Comparison of ENCODE assay signal across 8 cellular contexts in genomic region chr6:170305772-170306323, GRCh38. TPM values are rescaled to one million over a fixed set of nuclear protein-coding genes. Genes with fewer than 3 reads are reported as not detected.
A peak's percentile ranks its signal among the peaks of the same experiment; 100 is the strongest.
DNase-seq lines count a peak whose midpoint lies in the region; ATAC-seq and TF ChIP-seq lines count a peak whose summit lies in the region.

No MANE protein-coding gene starts in this region.

- TF ChIP-seq CTCF in cardiac muscle cell (IDR thresholded peaks at IDR 0.05; ENCODE audit: low read depth, low read length) (no peak), activated B cell treated with CpG ODN at 0.5 μM for 24 hours (IDR thresholded peaks at IDR 0.05) (no peak), stomach (IDR thresholded peaks at IDR 0.05) (no peak)

- TF ChIP-seq POLR2A in stomach (IDR thresholded peaks at IDR 0.05): no peak

- POLR2A ChIA-PET in activated B cell treated with CpG ODN at 0.5 μM for 24 hours (lab: Charles Lee): interaction anchor here (1.0 to 1.2 kb wide), 2 partner anchors 11 to 15 kb away, joined by 3 to 6 read pairs; partner anchors contain the start of gene DLL1

- ATAC-seq in Right ventricle myocardium superior (ENCODE audit: poor library complexity) (no peak), activated B cell treated with CpG ODN at 0.5 μM for 24 hours (ENCODE audit: low read depth) (no peak), HG03095 (IDR thresholded peaks at IDR 0.05; ENCODE audit: unreplicated experiment) (no peak), HG03139 (IDR thresholded peaks at IDR 0.05; ENCODE audit: unreplicated experiment) (no peak), GM18519 (IDR thresholded peaks at IDR 0.05; ENCODE audit: low FRiP score, unreplicated experiment) (no peak)

- DNase-seq in cardiac muscle cell (ENCODE audit: low read depth in 1 of 2, low spot score in 1 of 2): no peak
- DNase-seq in Right ventricle myocardium superior: no peak
- no peak for DNase-seq in activated B cell treated with CpG ODN at 0.5 μM for 24 hours
- no peak for DNase-seq in stomach

- H3K4me1 ChIP-seq in cardiac muscle cell (ENCODE audit: low read depth) (peaks cover 5% of the 10 kb centered on the region), stomach (peaks cover 20 to 47% (median 37%) of the 10 kb centered on the region in 4 donors)

- H3K36me3 Mint-ChIP-seq in activated B cell treated with CpG ODN at 0.5 μM for 24 hours (ENCODE audit: low read depth): peaks cover 10% of the 10 kb centered on the region

- H3K27me3 Mint-ChIP-seq in activated B cell treated with CpG ODN at 0.5 μM for 24 hours: peaks cover 17% of the 10 kb centered on the region

- no peak for TF ChIP-seq EP300 in stomach (IDR thresholded peaks at IDR 0.05)

- H3K4me1 Mint-ChIP-seq in activated B cell treated with CpG ODN at 0.5 μM for 24 hours: peaks cover 40% of the 10 kb centered on the region

- H3K9me3 Mint-ChIP-seq in activated B cell treated with CpG ODN at 0.5 μM for 24 hours: peaks cover 6% of the 10 kb centered on the region

- H3K27ac ChIP-seq in cardiac muscle cell (peak overlapping the region; percentile 20), stomach (peak overlapping the region; percentile 55 to 95 (median 93))

- CTCF ChIA-PET in activated B cell treated with CpG ODN at 0.5 μM for 24 hours (lab: Charles Lee): no interaction called here

- H3K36me3 ChIP-seq in cardiac muscle cell (no peaks in the 10 kb centered on the region), stomach (peaks cover 0 to under 1% (median 0%) of the 10 kb centered on the region in 4 donors)

- no peak overlapping the region for H3K27ac Mint-ChIP-seq in activated B cell treated with CpG ODN at 0.5 μM for 24 hours

- H3K4me3 ChIP-seq in cardiac muscle cell (peak overlapping the region; percentile 78), iPS-11a (ENCODE audit: low read depth, low read length) (peak overlapping the region; percentile 85), stomach (peak overlapping the region; percentile 90 to 96 (median 92))

- H3K4me3 Mint-ChIP-seq in activated B cell treated with CpG ODN at 0.5 μM for 24 hours: peak overlapping the region; percentile 98

- H3K27me3 ChIP-seq in cardiac muscle cell (no peaks in the 10 kb centered on the region), stomach (no peaks in the 10 kb centered on the region)

- WGBS in stomach, 5 donors: 14 to 51% (median 16%) methylated on average over 8 to 31 of the region's 31 CpGs

- H3K9me3 ChIP-seq in cardiac muscle cell (ENCODE audit: low read depth) (no peaks in the 10 kb centered on the region), stomach (peaks cover 0 to 6% (median 0%) of the 10 kb centered on the region in 4 donors)

- intact Hi-C loops in Right ventricle myocardium superior (cut with DNase I) (no loop called here), activated B cell treated with CpG ODN at 0.5 μM for 24 hours (cut with micrococcal nuclease) (loop anchor here (1.0 to 5.0 kb wide), 10 partner anchors 11 to 604 kb away; partner anchors contain the start of genes C6orf120, DLL1, DYNLT2 and ERMARD), stomach (cut with DNase I; ENCODE audit: low total_unique reads) (no loop called here)

RNA-seq across cellular contexts. Expression of gene FAM120B, which starts 0.7 kb away (rescaled TPM):
- total RNA-seq in cardiac muscle cell (13.2 and 13.5 TPM in 2 replicates), Right ventricle myocardium superior (16.5 TPM), activated B cell treated with CpG ODN at 0.5 μM for 24 hours (32.2 and 35.1 TPM in 2 replicates), stomach (10 to 100 TPM; 26.4 to 66.5 (median 29.9) TPM)
- polyA plus RNA-seq in cardiac muscle cell (24.9 and 25.7 TPM in 2 replicates), stomach (1 to 10 TPM; 6.4 to 9.9 (median 9.4) TPM)

RNA-seq across cellular contexts. Expression of gene DLL1, which starts 15.0 kb away (rescaled TPM):
- 4.3 and 4.7 TPM in 2 replicates for total RNA-seq in cardiac muscle cell
- polyA plus RNA-seq in cardiac muscle cell: 2.2 and 5.3 TPM in 2 replicates
- 18.6 TPM for total RNA-seq in Right ventricle myocardium superior
- total RNA-seq in activated B cell treated with CpG ODN at 0.5 μM for 24 hours: 0.32 and 0.53 TPM in 2 replicates
- 10 to 100 TPM in 2 of 5 donors, 1 to 10 TPM in 2, not detected in 1; 4.2 to 38.5 (median 9.6) TPM for total RNA-seq in stomach
- polyA plus RNA-seq in stomach: 10 to 100 TPM in 1 of 3 donors, 1 to 10 TPM in 2; 3.4 to 14.1 (median 5.5) TPM
